26 cellular contexts compared by ENCODE assay signal in the genomic region with DNA sequence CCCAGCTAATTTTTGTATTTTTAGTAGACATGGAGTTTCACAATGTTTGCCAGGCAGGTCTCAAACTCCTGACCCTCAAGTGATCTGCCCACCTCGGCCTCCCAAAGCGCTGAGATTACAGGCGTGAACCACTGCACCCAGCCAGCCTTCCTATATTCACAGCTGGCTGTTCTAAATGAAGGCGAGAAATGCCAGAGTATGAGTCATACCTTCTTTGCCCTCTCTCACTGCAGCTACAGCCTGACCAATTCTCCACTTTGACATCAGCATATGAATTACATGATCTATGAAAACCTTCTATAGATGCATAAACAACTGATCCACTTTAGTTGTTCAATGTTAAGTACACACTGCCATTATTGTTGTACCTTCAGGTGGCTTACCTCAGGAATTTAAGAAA. TPM values are rescaled to one million over a fixed set of nuclear protein-coding genes. Genes with fewer than 3 reads are reported as not detected.
DNase-seq lines count a peak whose midpoint lies in the region; ATAC-seq, FAIRE-seq and TF ChIP-seq lines count a peak whose summit lies in the region.
"Had no signal": no experiment of that assay in that cellular context is flagged by ENCODE, and none has a peak within 500 bp of the region (broad histone marks: within the 10 kb centered on the region; RNA-seq: fewer than 3 reads in every experiment).

No MANE protein-coding gene starts in this region.

- H3K4me1 ChIP-seq in endothelial cell of umbilical vein (ENCODE audit: control insufficient read depth, extremely low read depth, insufficient read depth, low read length) (no peaks in the 10 kb centered on the region), PC-3 (ENCODE audit: insufficient read depth, low read length) (no peaks in the 10 kb centered on the region)
- H3K4me1 ChIP-seq: lower lobe of right lung had no signal

- H3K36me3 ChIP-seq in endothelial cell of umbilical vein (ENCODE audit: control insufficient read depth in 2 of 2, extremely low read depth in 1 of 2, insufficient read depth in 2 of 2, low read length in 2 of 2), result peaks cover 9 to 18% of the 10 kb centered on the region in 2 experiments
- H3K36me3 ChIP-seq in PC-3 (ENCODE audit: low read depth, low read length), result peaks cover 13% of the 10 kb centered on the region

- H3F3A ChIP-seq in PC-3 (ENCODE audit: low read length, unreplicated experiment), result no peaks in the 10 kb centered on the region

- TF ChIP-seq CTCF in endothelial cell of umbilical vein (IDR thresholded peaks at IDR 0.05; ENCODE audit: extremely low read depth in 1 of 2, insufficient read depth in 1 of 2, low read depth in 1 of 2, low read length in 2 of 2) (no peak), PC-3 (conservative IDR thresholded peaks at IDR 0.05; ENCODE audit: low read depth, low read length) (no peak)

- H3K9me2 ChIP-seq in PC-3 (replicated peaks; ENCODE audit: low read length), result no peaks in the 10 kb centered on the region

- no peaks in the 10 kb centered on the region for H3K9me1 ChIP-seq in endothelial cell of umbilical vein (replicated peaks; ENCODE audit: control insufficient read depth, extremely low read depth, insufficient read depth, low read length)

- H3K27ac ChIP-seq in endothelial cell of umbilical vein (ENCODE audit: insufficient read depth, low read depth, low read length) (no peak overlapping the region), PC-3 (ENCODE audit: low read length) (no peak overlapping the region)
- H3K27ac ChIP-seq: KMS-11, lower lobe of right lung, SK-N-MC had no signal

- peak; percentile 61 for FAIRE-seq in endothelial cell of umbilical vein (lab: Jason Lieb, UNC)
- FAIRE-seq: A204.1, H1, HTR-8/SVneo, keratinocyte had no signal

- dilution Hi-C loops in endothelial cell of umbilical vein (cut with MboI; ENCODE audit: extremely low pct_ligation_motif_present, low sequenced_read_pairs), result no loop called here

- intact Hi-C loops in endothelial cell of umbilical vein (cut with micrococcal nuclease), result no loop called here
- intact Hi-C loops in PC-3 (cut with micrococcal nuclease), result no loop called here

- no peaks in the 10 kb centered on the region for H3K27me3 ChIP-seq in endothelial cell of umbilical vein (ENCODE audit: control insufficient read depth in 2 of 2, insufficient read depth in 2 of 2, low read length in 2 of 2)
- H3K27me3 ChIP-seq in PC-3 (ENCODE audit: low read length), result no peaks in the 10 kb centered on the region

- H3K36me3 Mint-ChIP-seq in activated CD4-positive, alpha-beta T cell treated with anti-CD3 and anti-CD28 coated beads, Interleukin-2, amount 10 ng/mL, durations not matched to agents 7 days and 5 days (ENCODE audit: low read depth), result peaks cover 44% of the 10 kb centered on the region
- peaks cover 97% of the 10 kb centered on the region for H3K36me3 Mint-ChIP-seq in activated T-helper 17 cell treated with anti-CD3 and anti-CD28 coated beads, Interleukin-2, amount 50 U/mL, for 72 hours (ENCODE audit: low read depth)

- peak overlapping the region; percentile 32 for H3K27ac Mint-ChIP-seq in activated CD4-positive, alpha-beta T cell treated with anti-CD3 and anti-CD28 coated beads, Interleukin-2, amount 10 ng/mL, durations not matched to agents 7 days and 5 days
- peak overlapping the region; percentile 18 for H3K27ac Mint-ChIP-seq in activated T-helper 17 cell treated with anti-CD3 and anti-CD28 coated beads, Interleukin-2, amount 50 U/mL, for 72 hours
- H3K27ac Mint-ChIP-seq: activated naive CD4-positive, alpha-beta T cell treated with anti-CD3 and anti-CD28 coated beads, Interleukin-2, amount 10 ng/mL, durations not matched to agents 7 days and 5 days; B cell; progenitor cell of endocrine pancreas; T-helper 1 cell treated with Interleukin-12 subunit alpha and Interleukin-12 subunit beta and Interleukin-4 antibody, amounts not matched to agents 30 μg/mL and 1 μg/mL, for 36 hours had no signal

- H3K4me3 Mint-ChIP-seq in activated CD4-positive, alpha-beta T cell treated with anti-CD3 and anti-CD28 coated beads, Interleukin-2, amount 10 ng/mL, durations not matched to agents 7 days and 5 days, result no peak overlapping the region
- H3K4me3 Mint-ChIP-seq in activated T-helper 17 cell treated with anti-CD3 and anti-CD28 coated beads, Interleukin-2, amount 50 U/mL, for 72 hours, result no peak overlapping the region
- H3K4me3 Mint-ChIP-seq: activated naive CD4-positive, alpha-beta T cell treated with anti-CD3 and anti-CD28 coated beads, Interleukin-2, amount 10 ng/mL, durations not matched to agents 7 days and 5 days; activated T-cell treated with anti-CD3 and anti-CD28 coated beads, Interleukin-2, amount 50 U/mL, for 72 hours; B cell; CD8-positive, alpha-beta memory T cell; T-helper 1 cell treated with Interleukin-12 subunit alpha and Interleukin-12 subunit beta and Interleukin-4 antibody, amounts not matched to agents 30 μg/mL and 1 μg/mL, for 36 hours had no signal

- no peaks in the 10 kb centered on the region for H4K20me1 ChIP-seq in endothelial cell of umbilical vein (replicated peaks; ENCODE audit: control insufficient read depth, extremely low read depth, insufficient read depth, low read length)
- no peaks in the 10 kb centered on the region for H4K20me1 ChIP-seq in PC-3 (ENCODE audit: low read length)

- H3K79me2 ChIP-seq in endothelial cell of umbilical vein (ENCODE audit: control insufficient read depth, insufficient read depth, low read length) (peaks cover under 1% of the 10 kb centered on the region), PC-3 (ENCODE audit: low read length) (no peaks in the 10 kb centered on the region; the same call in 1 of the 2 replicates)

- CTCF ChIA-PET in activated CD4-positive, alpha-beta T cell treated with anti-CD3 and anti-CD28 coated beads, Interleukin-2, amount 10 ng/mL, durations not matched to agents 7 days and 5 days (lab: Charles Lee), result interaction anchor here (1.0 kb wide), 1 partner anchor 492 kb away, joined by 3 read pairs; no protein-coding TSS in a partner anchor
- CTCF ChIA-PET in endothelial cell of umbilical vein (lab: Charles Lee), result interaction anchor here (1.4 kb wide), 1 partner anchor 398 kb away, joined by 3 read pairs; no protein-coding TSS in a partner anchor
- CTCF ChIA-PET in PC-3 (lab: Charles Lee), result no interaction called here

- ATAC-seq in activated T-helper 17 cell treated with anti-CD3 and anti-CD28 coated beads, Interleukin-2, amount 50 U/mL, for 72 hours (replicated peaks), result no peak
- no peak for ATAC-seq in PC-3
- ATAC-seq: activated T-cell treated with anti-CD3 and anti-CD28 coated beads, Interleukin-2, amount 50 U/mL, for 72 hours; lower lobe of right lung had no signal

- H2AFZ ChIP-seq in endothelial cell of umbilical vein (ENCODE audit: low read depth, low read length) (no peak overlapping the region), PC-3 (ENCODE audit: low read length) (no peak overlapping the region)

- no peak for DNase-seq in activated CD4-positive, alpha-beta T cell treated with anti-CD3 and anti-CD28 coated beads, Interleukin-2, amount 10 ng/mL, durations not matched to agents 7 days and 5 days
- DNase-seq in activated CD4-positive, alpha-beta T cell treated with anti-CD3 and anti-CD28 coated beads, Interleukin-2, amount 50 U/mL, for 1 hour, result no peak
- DNase-seq in endothelial cell of umbilical vein (ENCODE audit: low read depth, low spot score) (no peak), renal cortical epithelial cell (ENCODE audit: low read depth) (peak; percentile 7), activated gamma-delta T cell treated with Interleukin-2 at 50 U/mL for 16 hours (no peak), activated T-cell treated with anti-CD3 and anti-CD28 coated beads for 4 hours (no peak), PC-3 (no peak)
- DNase-seq: activated naive CD4-positive, alpha-beta T cell treated with anti-CD3 and anti-CD28 coated beads, Interleukin-2, amount 10 ng/mL, durations not matched to agents 7 days and 5 days; activated T-cell treated with anti-CD3 and anti-CD28 coated beads, Interleukin-2, amount 50 U/mL, for 72 hours; aorta; CD8-positive, alpha-beta memory T cell; DMS153; lower lobe of right lung; NCI-H1694; NCI-H510A treated with DMSO at 0.1 percent for 48 hours; RPMI8226 had no signal

- no peaks in the 10 kb centered on the region for H3K9me3 ChIP-seq in endothelial cell of umbilical vein (replicated peaks; ENCODE audit: control insufficient read depth, insufficient read depth, low read length)
- no peaks in the 10 kb centered on the region for H3K9me3 ChIP-seq in PC-3 (ENCODE audit: low read length)
- H3K9me3 ChIP-seq: lower lobe of right lung had no signal

- POLR2A ChIA-PET in activated CD4-positive, alpha-beta T cell treated with anti-CD3 and anti-CD28 coated beads, Interleukin-2, amount 10 ng/mL, durations not matched to agents 7 days and 5 days (lab: Charles Lee), result no interaction called here
- POLR2A ChIA-PET in endothelial cell of umbilical vein (lab: Charles Lee) (no interaction called here), PC-3 (lab: Charles Lee; ENCODE audit: unreplicated experiment) (no interaction called here)

- H3K9me3 Mint-ChIP-seq in activated CD4-positive, alpha-beta T cell treated with anti-CD3 and anti-CD28 coated beads, Interleukin-2, amount 10 ng/mL, durations not matched to agents 7 days and 5 days, result no peaks in the 10 kb centered on the region
- no peaks in the 10 kb centered on the region for H3K9me3 Mint-ChIP-seq in activated T-helper 17 cell treated with anti-CD3 and anti-CD28 coated beads, Interleukin-2, amount 50 U/mL, for 72 hours
- H3K9me3 Mint-ChIP-seq: activated naive CD4-positive, alpha-beta T cell treated with anti-CD3 and anti-CD28 coated beads, Interleukin-2, amount 10 ng/mL, durations not matched to agents 7 days and 5 days; activated T-cell treated with anti-CD3 and anti-CD28 coated beads, Interleukin-2, amount 50 U/mL, for 72 hours; CD8-positive, alpha-beta memory T cell; T-helper 1 cell treated with Interleukin-12 subunit alpha and Interleukin-12 subunit beta and Interleukin-4 antibody, amounts not matched to agents 30 μg/mL and 1 μg/mL, for 36 hours had no signal

- H3K9ac ChIP-seq in endothelial cell of umbilical vein (replicated peaks; ENCODE audit: extremely low read depth, insufficient read depth, low read length), result no peak overlapping the region
- no peak overlapping the region for H3K9ac ChIP-seq in PC-3 (ENCODE audit: low read length)
- H3K9ac ChIP-seq: KMS-11 had no signal

- no peak for TF ChIP-seq POLR2A in endothelial cell of umbilical vein (IDR thresholded peaks at IDR 0.05; ENCODE audit: low read depth, low read length)

- H3K4me1 Mint-ChIP-seq in activated CD4-positive, alpha-beta T cell treated with anti-CD3 and anti-CD28 coated beads, Interleukin-2, amount 10 ng/mL, durations not matched to agents 7 days and 5 days, result peaks cover 7% of the 10 kb centered on the region
- H3K4me1 Mint-ChIP-seq in activated T-helper 17 cell treated with anti-CD3 and anti-CD28 coated beads, Interleukin-2, amount 50 U/mL, for 72 hours, result peaks cover 3% of the 10 kb centered on the region
- H3K4me1 Mint-ChIP-seq: B cell had no signal

- H3K27me3 Mint-ChIP-seq in activated CD4-positive, alpha-beta T cell treated with anti-CD3 and anti-CD28 coated beads, Interleukin-2, amount 10 ng/mL, durations not matched to agents 7 days and 5 days, result no peaks in the 10 kb centered on the region
- H3K27me3 Mint-ChIP-seq in activated T-helper 17 cell treated with anti-CD3 and anti-CD28 coated beads, Interleukin-2, amount 50 U/mL, for 72 hours, result no peaks in the 10 kb centered on the region
- H3K27me3 Mint-ChIP-seq: activated naive CD4-positive, alpha-beta T cell treated with anti-CD3 and anti-CD28 coated beads, Interleukin-2, amount 10 ng/mL, durations not matched to agents 7 days and 5 days; B cell; CD8-positive, alpha-beta memory T cell; progenitor cell of endocrine pancreas had no signal

- BruUV-seq in endothelial cell of umbilical vein (replicated peaks; lab: Mats Ljungman, UMichigan) (no TSS peak), PC-3 (replicated peaks; lab: Mats Ljungman, UMichigan) (no TSS peak)

- H3K4me2 ChIP-seq in endothelial cell of umbilical vein (ENCODE audit: insufficient read depth, low read length) (no peak overlapping the region), PC-3 (ENCODE audit: low read length) (no peak overlapping the region)
- H3K4me2 ChIP-seq: KMS-11 had no signal

- H3K4me3 ChIP-seq in endothelial cell of umbilical vein (replicated peaks in 1 of 3; ENCODE audit: insufficient read depth in 1 of 3, low read depth in 1 of 3, low read length in 3 of 3), result no peak overlapping the region
- H3K4me3 ChIP-seq in PC-3 (ENCODE audit: low read length), result no peak overlapping the region
- H3K4me3 ChIP-seq: lower lobe of right lung, SK-N-MC had no signal

RNA-seq across cellular contexts. Expression of a gene that starts 14.5 kb away (rescaled TPM):
- 10 to 100 TPM; 29.9 to 31.2 TPM for total RNA-seq in activated CD4-positive, alpha-beta T cell treated with anti-CD3 and anti-CD28 coated beads, Interleukin-2, amount 10 ng/mL, durations not matched to agents 7 days and 5 days
- total RNA-seq in activated T-helper 17 cell treated with anti-CD3 and anti-CD28 coated beads, Interleukin-2, amount 50 U/mL, for 72 hours, result 10 to 100 TPM; 38.8 to 50.4 TPM
- total RNA-seq in endothelial cell of umbilical vein (33.6 and 34.0 TPM in 2 replicates), renal cortical epithelial cell (48.4 and 54.2 TPM in 2 replicates), PC-3 (2014; rRNA removed) (37.5 and 39.1 TPM in 2 replicates)
- 19.6 and 21.3 TPM in 2 replicates for polyA plus RNA-seq in endothelial cell of umbilical vein
- 29.6 TPM in 2 replicates for polyA plus RNA-seq in endothelial cell of umbilical vein (2011; cell fraction: cytosol; rRNA removed)
- polyA plus RNA-seq in endothelial cell of umbilical vein (2011; cell fraction: nucleus; rRNA removed), result 38.7 and 53.2 TPM in 2 replicates
- polyA plus RNA-seq in endothelial cell of umbilical vein (2012), result 36.3 and 43.1 TPM in 2 replicates
- polyA minus RNA-seq in endothelial cell of umbilical vein, result 24.4 and 25.3 TPM in 2 replicates
- 11.1 TPM for polyA minus RNA-seq in endothelial cell of umbilical vein (2011; cell fraction: cytosol; rRNA and poly(A)+ RNA removed)
- polyA minus RNA-seq in endothelial cell of umbilical vein (2011; cell fraction: nucleus; rRNA and poly(A)+ RNA removed), result 20.6 and 23.8 TPM in 2 replicates

RNA-seq across cellular contexts. Expression of a gene that starts 38.1 kb away (rescaled TPM):
- 100 to 1,000 TPM; 159 to 180 TPM for total RNA-seq in activated CD4-positive, alpha-beta T cell treated with anti-CD3 and anti-CD28 coated beads, Interleukin-2, amount 10 ng/mL, durations not matched to agents 7 days and 5 days
- 100 to 1,000 TPM; 132 to 220 TPM for total RNA-seq in activated T-helper 17 cell treated with anti-CD3 and anti-CD28 coated beads, Interleukin-2, amount 50 U/mL, for 72 hours
- total RNA-seq in endothelial cell of umbilical vein (177 and 182 TPM in 2 replicates), renal cortical epithelial cell (130 and 185 TPM in 2 replicates), PC-3 (2014; rRNA removed) (109 and 114 TPM in 2 replicates)
- 53.4 and 72.9 TPM in 2 replicates for polyA plus RNA-seq in endothelial cell of umbilical vein
- 128 and 136 TPM in 2 replicates for polyA plus RNA-seq in endothelial cell of umbilical vein (2011; cell fraction: cytosol; rRNA removed)
- 65.4 and 81.1 TPM in 2 replicates for polyA plus RNA-seq in endothelial cell of umbilical vein (2011; cell fraction: nucleus; rRNA removed)
- 213 and 259 TPM in 2 replicates for polyA plus RNA-seq in endothelial cell of umbilical vein (2012)
- 112 and 131 TPM in 2 replicates for polyA minus RNA-seq in endothelial cell of umbilical vein
- polyA minus RNA-seq in endothelial cell of umbilical vein (2011; cell fraction: cytosol; rRNA and poly(A)+ RNA removed), result 117 TPM
- polyA minus RNA-seq in endothelial cell of umbilical vein (2011; cell fraction: nucleus; rRNA and poly(A)+ RNA removed), result 39.6 and 55.6 TPM in 2 replicates
